Comparison of ENCODE assay signal across 19 cellular contexts in the genomic region with DNA sequence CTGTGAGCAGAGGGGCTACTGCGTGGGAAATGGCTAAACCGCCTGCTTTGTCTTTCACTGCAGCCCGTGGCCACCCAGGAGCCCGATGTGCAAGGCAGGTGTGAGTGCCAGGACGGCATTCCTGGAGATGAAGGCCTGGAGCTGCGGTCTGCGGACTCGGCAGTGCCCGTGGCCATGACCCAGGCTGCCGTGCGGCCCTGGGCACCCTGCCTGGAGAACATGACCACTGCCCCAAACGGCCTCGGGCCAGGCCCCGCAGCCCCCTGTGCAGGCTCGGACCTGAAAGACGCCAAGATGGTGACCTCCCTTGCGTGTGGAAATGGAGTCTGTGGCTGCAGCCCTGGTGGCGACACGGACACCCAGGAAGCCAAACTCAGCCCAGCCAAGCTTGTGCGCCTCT.
DNase-seq lines count a peak whose midpoint lies in the region; ATAC-seq, FAIRE-seq and TF ChIP-seq lines count a peak whose summit lies in the region.
"Had no signal": no experiment of that assay in that cellular context is flagged by ENCODE, and none has a peak within 500 bp of the region (broad histone marks: within the 10 kb centered on the region; RNA-seq: fewer than 3 reads in every experiment).

No MANE protein-coding gene starts in this region.

- FAIRE-seq in pancreas (lab: Jason Lieb, UNC), result no peak
- FAIRE-seq: A204.1, G401.6, GM12892 had no signal

- 35 to 49% methylated on average over 12 to 20 of the region's 20 CpGs for WGBS in body of pancreas, 2 donors
- WGBS in pancreas, 2 donors, result 48 to 55% methylated on average over 20 of the region's 20 CpGs

- intact Hi-C loops in body of pancreas (cut with DNase I), result loop anchor here (10.0 kb wide), 1 partner anchor 208 kb away; no protein-coding TSS in a partner anchor
- intact Hi-C loops in dorsolateral prefrontal cortex (cut with DNase I), result loop anchor here in 1 of 2 donors (5.0 kb wide), 1 partner anchor 300 kb away; no protein-coding TSS in a partner anchor
- intact Hi-C loops in pancreas (cut with DNase I), result loop anchor here (5.0 to 10.0 kb wide), 4 partner anchors 168 to 208 kb away; no protein-coding TSS in a partner anchor

- H3K27me3 ChIP-seq in body of pancreas (no peaks in the 10 kb centered on the region), dorsolateral prefrontal cortex (no peaks in the 10 kb centered on the region), pancreas (no peaks in the 10 kb centered on the region)
- H3K27me3 ChIP-seq: BLaER1 had no signal

- H3K4me3 ChIP-seq in body of pancreas, result no peak overlapping the region
- H3K4me3 ChIP-seq in dorsolateral prefrontal cortex, result no peak overlapping the region
- no peak overlapping the region for H3K4me3 ChIP-seq in pancreas
- H3K4me3 ChIP-seq: BLaER1 had no signal

- H3K27ac ChIP-seq in body of pancreas (peak overlapping the region; percentile 47 to 94 (median 90)), dorsolateral prefrontal cortex (peak overlapping the region in 32 of 59 donors; percentile 5 to 93 (median 82)), pancreas (peak overlapping the region in 3 of 4 donors; percentile 22 to 77 (median 76)), substantia nigra (ENCODE audit: low read depth, low read length, poor library complexity, severe bottlenecking) (peak overlapping the region; percentile 23)
- H3K27ac ChIP-seq: BLaER1 had no signal

- H3K4me1 ChIP-seq in body of pancreas (peaks cover 88% of the 10 kb centered on the region), pancreas (peaks cover 53 to 62% (median 55%) of the 10 kb centered on the region in 3 donors)

- peak; percentile 38 to 58 (median 51) for DNase-seq in body of pancreas
- DNase-seq in dorsolateral prefrontal cortex, result no peak
- DNase-seq in pancreas, result peak in 3 of 6 donors; percentile 44 to 78 (median 65)
- DNase-seq in substantia nigra (lab: John Stamatoyannopoulos, UW), result no peak
- no peak for DNase-seq in activated CD4-positive, alpha-beta T cell treated with anti-CD3 and anti-CD28 coated beads, Interleukin-2, amount 50 U/mL, for 48 hours
- DNase-seq in amniotic stem cell (lab: John Stamatoyannopoulos, UW), result no peak
- DNase-seq in NCI-H2029 (lab: John Stamatoyannopoulos, UW), result no peak
- DNase-seq: Caco-2; CD4-positive, CD25-positive, alpha-beta regulatory T cell; CD8-positive, alpha-beta T cell; DMS153; DND-41; H9 had no signal

- TF ChIP-seq POLR2A in body of pancreas (IDR thresholded peaks at IDR 0.05), result no peak

- TF ChIP-seq CTCF in body of pancreas (IDR thresholded peaks at IDR 0.05), result no peak
- no peak for TF ChIP-seq CTCF in dorsolateral prefrontal cortex (IDR thresholded peaks at IDR 0.05 in 54 of 56, conservative IDR thresholded peaks at IDR 0.05 in 2 of 56; ENCODE audit: low read depth in 1 of 56, partially characterized antibody in 56 of 56)
- TF ChIP-seq CTCF in pancreas (IDR thresholded peaks at IDR 0.05), result no peak

- ATAC-seq in body of pancreas (no peak), pancreas (no peak), HG03378 (IDR thresholded peaks at IDR 0.05; ENCODE audit: unreplicated experiment) (no peak)
- ATAC-seq: CD8-positive, alpha-beta T cell; HCT116 had no signal

- H3K36me3 ChIP-seq in body of pancreas (replicated peaks in 1 of 2; ENCODE audit: insufficient read depth in 1 of 2, low read depth in 2 of 2) (peaks cover 0 to 6% of the 10 kb centered on the region in 2 donors), pancreas (peaks cover 0 to 29% (median 6%) of the 10 kb centered on the region in 3 donors)
- H3K36me3 ChIP-seq: BLaER1 had no signal

- no peaks in the 10 kb centered on the region for H3K9me3 ChIP-seq in body of pancreas
- H3K9me3 ChIP-seq in pancreas, result no peaks in the 10 kb centered on the region
- H3K9me3 ChIP-seq: BLaER1, Caco-2 had no signal

Comparison
In these comparisons a context has a peak if more than half of its experiments do, and no peak if none do; other contexts are left out.
1. DNase-seq: peak in body of pancreas (4 of 4); none in dorsolateral prefrontal cortex (0 of 10), substantia nigra (0 of 49), activated CD4-positive, alpha-beta T cell treated with anti-CD3 and anti-CD28 coated beads, Interleukin-2, amount 50 U/mL, for 48 hours (0 of 2), amniotic stem cell (single experiment) and NCI-H2029 (single experiment).
2. H3K27ac ChIP-seq: peak in every context shown above with its lines; median percentile 90 in body of pancreas; 82 in dorsolateral prefrontal cortex; 76 in pancreas; 23 in substantia nigra.